Comparison of ENCODE assay signal across 8 cellular contexts in genomic region chr11:60193687-60194433, GRCh38. TPM values are rescaled to one million over a fixed set of nuclear protein-coding genes. Genes with fewer than 3 reads are reported as not detected.
DNase-seq lines count a peak whose midpoint lies in the region; ATAC-seq and TF ChIP-seq lines count a peak whose summit lies in the region.

No MANE protein-coding gene starts in this region.

- H3K9me3 ChIP-seq in SU-DHL-6 (ENCODE audit: insufficient read depth, low read length) (no peaks in the 10 kb centered on the region), iPS DF 6.9 (ENCODE audit: control insufficient read depth, insufficient read depth, low read length) (no peaks in the 10 kb centered on the region)

- no peaks in the 10 kb centered on the region for H3K79me2 ChIP-seq in SU-DHL-6 (ENCODE audit: insufficient read depth, low read length)

- no peaks in the 10 kb centered on the region for H4K20me1 ChIP-seq in SU-DHL-6 (ENCODE audit: low read depth, low read length)

- peak; percentile 19 for DNase-seq in G401 (ENCODE audit: low spot score)
- DNase-seq in KBM-7: peak; percentile 95
- peak; percentile 36 for DNase-seq in amniotic epithelial cell (ENCODE audit: low read depth)
- DNase-seq in iPS DF 6.9 (ENCODE audit: low read depth, low spot score): peak; percentile 27
- DNase-seq in stimulated activated CD4-positive, alpha-beta T cell treated with anti-CD3 and anti-CD28 coated beads, Interleukin-1b, Interleukin-23, amount 100 ng/mL, for 4 hours (ENCODE audit: low read depth in 2 of 2): peak; percentile 8 to 48

- H3K9ac ChIP-seq in SU-DHL-6 (ENCODE audit: low read length): no peak overlapping the region

- ATAC-seq in GM21576 (IDR thresholded peaks at IDR 0.05; ENCODE audit: unreplicated experiment) (peak; percentile 89), HG02763 (IDR thresholded peaks at IDR 0.05; ENCODE audit: unreplicated experiment) (no peak)

- H2AFZ ChIP-seq in SU-DHL-6 (ENCODE audit: low read depth, low read length, severe bottlenecking): no peak overlapping the region

- no CpG with 5 or more reads among the region's 1 CpG for WGBS in iPS DF 6.9 (ENCODE audit: insufficient coverage, insufficient read length)

- no peak overlapping the region for H3K4me3 ChIP-seq in SU-DHL-6 (ENCODE audit: insufficient read depth, low read length, poor library complexity, severe bottlenecking)
- no peak overlapping the region for H3K4me3 ChIP-seq in iPS DF 6.9 (ENCODE audit: low read length)

- TF ChIP-seq CTCF in SU-DHL-6 (IDR thresholded peaks at IDR 0.05; ENCODE audit: insufficient read depth, low read length, poor library complexity, severe bottlenecking): peak; percentile 80

- no peaks in the 10 kb centered on the region for H3F3A ChIP-seq in SU-DHL-6 (ENCODE audit: insufficient read depth)

- H3K27me3 ChIP-seq in SU-DHL-6 (ENCODE audit: low read length) (no peaks in the 10 kb centered on the region), iPS DF 6.9 (ENCODE audit: control insufficient read depth, insufficient read depth, low read length) (no peaks in the 10 kb centered on the region)

- no peak overlapping the region for H3K4me2 ChIP-seq in SU-DHL-6 (ENCODE audit: low read depth, low read length, poor library complexity, severe bottlenecking)

- no peaks in the 10 kb centered on the region for H3K9me2 ChIP-seq in SU-DHL-6 (replicated peaks; ENCODE audit: insufficient read depth, low read length)

- no peaks in the 10 kb centered on the region for H3K36me3 ChIP-seq in SU-DHL-6 (ENCODE audit: low read length)
- H3K36me3 ChIP-seq in iPS DF 6.9 (ENCODE audit: control insufficient read depth, insufficient read depth, low read length): no peaks in the 10 kb centered on the region

- H3K27ac ChIP-seq in SU-DHL-6 (ENCODE audit: low read depth, low read length) (no peak overlapping the region), iPS DF 6.9 (ENCODE audit: low read length) (no peak overlapping the region)

- no peaks in the 10 kb centered on the region for H3K4me1 ChIP-seq in iPS DF 6.9 (ENCODE audit: control insufficient read depth, insufficient read depth, low read length)

- in situ Hi-C loops in G401 (cut with HindIII; ENCODE audit: low sequenced_read_pairs): no loop called here
- in situ Hi-C loops in KBM-7 (cut with MboI; ENCODE audit: low pct_unique_long_range_greater_than_20kb, low sequenced_read_pairs): no loop called here

RNA-seq across cellular contexts. Expression of gene MS4A6A, which starts 11.0 kb away (rescaled TPM):
- not detected in 2 replicates for total RNA-seq in G401 (2014; rRNA removed; shearing (Covaris generic))

RNA-seq across cellular contexts. Expression of gene MS4A4E, which starts 49.1 kb away (rescaled TPM):
- not detected in 2 replicates for total RNA-seq in G401 (2014; rRNA removed; shearing (Covaris generic))

Comparison
In these comparisons a context has a peak if more than half of its experiments do, and no peak if none do; other contexts are left out.
1. DNase-seq: peak in every context shown above with its lines; median percentile 95 in KBM-7; 36 in amniotic epithelial cell; 28 in stimulated activated CD4-positive, alpha-beta T cell treated with anti-CD3 and anti-CD28 coated beads, Interleukin-1b, Interleukin-23, amount 100 ng/mL, for 4 hours; 27 in iPS DF 6.9; 19 in G401.